8 cellular contexts compared by ENCODE assay signal in genomic region chr15:92079047-92079446, GRCh38.
DNase-seq lines count a peak whose midpoint lies in the region; ATAC-seq and TF ChIP-seq lines count a peak whose summit lies in the region.

No MANE protein-coding gene starts in this region.

- TF ChIP-seq CTCF in GM06990 (IDR thresholded peaks at IDR 0.05; ENCODE audit: insufficient read depth, low read length, poor library complexity, severe bottlenecking), result peak; percentile 56
- TF ChIP-seq CTCF in IMR-90 (conservative IDR thresholded peaks at IDR 0.05; ENCODE audit: low read depth, low read length), result 0 out of 2 replicates have a peak, but pooled peaks have one; percentile 15
- TF ChIP-seq CTCF in activated CD8-positive, alpha-beta T cell treated with anti-CD3 and anti-CD28 coated beads for 36 hours (IDR thresholded peaks at IDR 0.05), result peak; percentile 58
- TF ChIP-seq CTCF in natural killer cell (IDR thresholded peaks at IDR 0.05), result peak; percentile 21

- ATAC-seq in IMR-90 (ENCODE audit: low read depth) (no peak), natural killer cell (peak in 1 of 3 donors; percentile 39), HG02798 (IDR thresholded peaks at IDR 0.05; ENCODE audit: poor library complexity, unreplicated experiment) (no peak), HG03354 (IDR thresholded peaks at IDR 0.05; ENCODE audit: poor library complexity, severe bottlenecking, unreplicated experiment) (no peak)
- peak; percentile 59 for ATAC-seq in activated CD8-positive, alpha-beta T cell treated with anti-CD3 and anti-CD28 coated beads for 36 hours

- H2BK20ac ChIP-seq in IMR-90 (ENCODE audit: low read depth, low read length), result no peak overlapping the region

- H2BK15ac ChIP-seq in IMR-90 (ENCODE audit: low read depth, low read length), result no peak overlapping the region

- H3K4me1 Mint-ChIP-seq in activated CD8-positive, alpha-beta T cell treated with anti-CD3 and anti-CD28 coated beads for 36 hours (ENCODE audit: low read depth), result peaks cover 12% of the 10 kb centered on the region
- H3K4me1 Mint-ChIP-seq in natural killer cell, result peaks cover 27 to 45% of the 10 kb centered on the region in 2 donors

- no peak overlapping the region for H3K4me3 ChIP-seq in GM06990 (replicated peaks; ENCODE audit: low read depth, low read length)
- H3K4me3 ChIP-seq in IMR-90 (ENCODE audit: insufficient read depth, low read depth, low read length), result no peak overlapping the region

- no peak for TF ChIP-seq POLR2A in IMR-90 (IDR thresholded peaks at IDR 0.05; ENCODE audit: low read depth, low read length)

- no peak overlapping the region for H3K23ac ChIP-seq in IMR-90 (ENCODE audit: low read depth, low read length)

- H4K20me1 ChIP-seq in IMR-90 (ENCODE audit: insufficient read depth, low read length), result no peaks in the 10 kb centered on the region

- no peaks in the 10 kb centered on the region for H3K9me3 ChIP-seq in IMR-90 (ENCODE audit: control insufficient read depth, insufficient read depth, low read length)

- no peak overlapping the region for H4K8ac ChIP-seq in IMR-90 (ENCODE audit: low read depth in 2 of 2, low read length in 2 of 2)

- no CpG with 5 or more reads among the region's 3 CpGs for WGBS in IMR-90 (ENCODE audit: extremely low coverage in 2 of 2, insufficient read length in 1 of 2), 2 experiments

- intact Hi-C loops in IMR-90 (cut with micrococcal nuclease) (loop anchor here (10.0 kb wide), 1 partner anchor 134 kb away; no protein-coding TSS in a partner anchor), natural killer cell (cut with micrococcal nuclease) (loop anchor here (5.0 kb wide), 1 partner anchor 227 kb away; the partner anchor contains the start of gene SLCO3A1)
- intact Hi-C loops in activated CD8-positive, alpha-beta T cell treated with anti-CD3 and anti-CD28 coated beads for 36 hours (cut with micrococcal nuclease), result loop anchor here (5.0 kb wide), 3 partner anchors 222 to 777 kb away; no protein-coding TSS in a partner anchor

- no peak overlapping the region for H4K5ac ChIP-seq in IMR-90 (ENCODE audit: low read depth, low read length)

- H3K9me3 Mint-ChIP-seq in activated CD8-positive, alpha-beta T cell treated with anti-CD3 and anti-CD28 coated beads for 36 hours, result no peaks in the 10 kb centered on the region
- H3K9me3 Mint-ChIP-seq in natural killer cell, result no peaks in the 10 kb centered on the region

- H3K4me1 ChIP-seq in IMR-90 (ENCODE audit: control insufficient read depth, insufficient read depth, low read length), result no peaks in the 10 kb centered on the region

- dilution Hi-C loops in IMR-90 (cut with HindIII; ENCODE audit: low sequenced_read_pairs, unreplicated experiment), result no loop called here

- no peak overlapping the region for H3K4me3 Mint-ChIP-seq in activated CD8-positive, alpha-beta T cell treated with anti-CD3 and anti-CD28 coated beads for 36 hours
- H3K4me3 Mint-ChIP-seq in natural killer cell, result no peak overlapping the region

- H3K27me3 ChIP-seq in GM06990 (replicated peaks; ENCODE audit: control insufficient read depth, insufficient read depth, low read length) (no peaks in the 10 kb centered on the region), IMR-90 (ENCODE audit: control insufficient read depth, insufficient read depth, low read length) (no peaks in the 10 kb centered on the region)

- H3K4ac ChIP-seq in IMR-90 (ENCODE audit: low read depth, low read length), result no peak overlapping the region

- H3K27ac Mint-ChIP-seq in activated CD8-positive, alpha-beta T cell treated with anti-CD3 and anti-CD28 coated beads for 36 hours, result no peak overlapping the region
- no peak overlapping the region for H3K27ac Mint-ChIP-seq in natural killer cell

- H2BK120ac ChIP-seq in IMR-90 (ENCODE audit: low read depth, low read length), result no peak overlapping the region

- no peak overlapping the region for H3K18ac ChIP-seq in IMR-90 (ENCODE audit: low read depth, low read length)

- no peaks in the 10 kb centered on the region for H3K27me3 Mint-ChIP-seq in activated CD8-positive, alpha-beta T cell treated with anti-CD3 and anti-CD28 coated beads for 36 hours
- H3K27me3 Mint-ChIP-seq in natural killer cell (ENCODE audit: low read depth in 2 of 2), result no peaks in the 10 kb centered on the region

- POLR2A ChIA-PET in IMR-90 (lab: Charles Lee; ENCODE audit: unreplicated experiment), result no interaction called here
- POLR2A ChIA-PET in activated CD8-positive, alpha-beta T cell treated with anti-CD3 and anti-CD28 coated beads for 36 hours (lab: Charles Lee), result interaction anchor here (1.4 kb wide), 1 partner anchor 223 kb away, joined by 3 read pairs; no protein-coding TSS in a partner anchor

- H2AFZ ChIP-seq in IMR-90 (replicated peaks; ENCODE audit: low read length, poor library complexity), result peak overlapping the region; percentile 19

- H3K4me2 ChIP-seq in IMR-90 (ENCODE audit: low read depth, low read length), result no peak overlapping the region

- H3K36me3 ChIP-seq in GM06990 (ENCODE audit: control insufficient read depth, insufficient read depth, low read length) (no peaks in the 10 kb centered on the region), IMR-90 (ENCODE audit: control insufficient read depth, insufficient read depth, low read length) (no peaks in the 10 kb centered on the region)

- no peak for DNase-seq in GM06990 (ENCODE audit: extremely low read depth, insufficient read length)
- no peak for DNase-seq in IMR-90
- peak; percentile 61 for DNase-seq in activated CD8-positive, alpha-beta T cell treated with anti-CD3 and anti-CD28 coated beads for 36 hours
- no peak for DNase-seq in natural killer cell
- no peak for DNase-seq in effector CD4-positive, alpha-beta T cell
- DNase-seq in mucosa of gallbladder (ENCODE audit: low spot score), result no peak

- no peak overlapping the region for H2BK5ac ChIP-seq in IMR-90 (ENCODE audit: low read depth, low read length, poor library complexity, severe bottlenecking)

- no peak overlapping the region for H3K14ac ChIP-seq in IMR-90 (replicated peaks; ENCODE audit: low read depth, low read length)

- H3K36me3 Mint-ChIP-seq in activated CD8-positive, alpha-beta T cell treated with anti-CD3 and anti-CD28 coated beads for 36 hours (ENCODE audit: low read depth), result no peaks in the 10 kb centered on the region
- no peaks in the 10 kb centered on the region for H3K36me3 Mint-ChIP-seq in natural killer cell

- in situ Hi-C loops in IMR-90 (cut with MboI; ENCODE audit: low sequenced_read_pairs), result loop anchor here (10.0 kb wide), 1 partner anchor 374 kb away; no protein-coding TSS in a partner anchor

- H3K79me1 ChIP-seq in IMR-90 (ENCODE audit: low read depth in 1 of 2, low read length in 2 of 2), result no peaks in the 10 kb centered on the region

- BruUV-seq in IMR-90 (replicated peaks; lab: Mats Ljungman, UMichigan), result no TSS peak

- CTCF ChIA-PET in IMR-90 (lab: Yijun Ruan, JAX), result interaction anchor here (0.6 kb wide), 3 partner anchors 238 to 1691 kb away, joined by 3 read pairs; no protein-coding TSS in a partner anchor
- CTCF ChIA-PET in activated CD8-positive, alpha-beta T cell treated with anti-CD3 and anti-CD28 coated beads for 36 hours (lab: Charles Lee), result interaction anchor here (0.7 to 6.5 kb wide), 16 partner anchors 11 to 807 kb away, joined by 3 to 41 read pairs (median 6); partner anchors contain the start of gene SLCO3A1

- no peak overlapping the region for H4K91ac ChIP-seq in IMR-90 (ENCODE audit: insufficient read depth, low read depth, low read length)

- H2AK9ac ChIP-seq in IMR-90 (replicated peaks; ENCODE audit: low read depth, low read length, poor library complexity), result no peak overlapping the region

- no peak overlapping the region for H3K56ac ChIP-seq in IMR-90 (ENCODE audit: extremely low read depth, insufficient read depth, low read length)

- no peak overlapping the region for H2AK5ac ChIP-seq in IMR-90 (ENCODE audit: low read depth, low read length)

- no peak for TF ChIP-seq RAD21 in IMR-90 (IDR thresholded peaks at IDR 0.05; ENCODE audit: low read length)

- H3K27ac ChIP-seq in IMR-90 (ENCODE audit: insufficient read depth, low read length), result no peak overlapping the region

- H3K9me1 ChIP-seq in IMR-90 (ENCODE audit: insufficient read depth, low read length), result no peaks in the 10 kb centered on the region

- no peak overlapping the region for H3K9ac ChIP-seq in IMR-90 (ENCODE audit: low read depth, low read length)

TF ChIP-seq in IMR-90, 13 proteins besides CTCF, POLR2A, EP300 and RAD21:
- TF ChIP-seq CEBPB (IDR thresholded peaks at IDR 0.05; ENCODE audit: low read depth, low read length) (no peak), BHLHE40 (IDR thresholded peaks at IDR 0.05; ENCODE audit: low read depth, low read length) (no peak)
